ENCODE assay signal across 10 cellular contexts in the genomic region with DNA sequence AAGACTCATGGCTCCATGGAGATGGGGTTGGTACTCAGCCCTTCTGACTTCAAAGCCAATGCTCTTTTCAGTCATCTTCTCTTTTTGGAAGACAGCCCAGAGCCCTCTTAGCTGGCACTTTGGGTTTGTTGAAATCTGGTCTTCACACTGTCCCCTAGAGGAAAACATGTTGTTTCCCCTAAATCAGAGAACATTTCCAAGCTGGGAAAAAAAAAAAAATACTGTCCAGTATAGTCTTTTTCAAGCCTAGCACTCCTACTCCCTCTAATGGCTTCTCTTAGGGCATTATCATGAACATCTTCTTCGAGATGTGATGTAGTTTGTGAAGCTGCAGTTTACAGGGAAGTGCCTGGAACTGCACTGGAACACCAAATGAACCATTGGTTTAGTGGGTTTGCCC. TPM values are rescaled to one million over a fixed set of nuclear protein-coding genes. Genes with fewer than 3 reads are reported as not detected.
DNase-seq lines count a peak whose midpoint lies in the region; TF ChIP-seq lines count a peak whose summit lies in the region.
"Had no signal": no experiment of that assay in that cellular context is flagged by ENCODE, and none has a peak within 500 bp of the region (broad histone marks: within the 10 kb centered on the region; RNA-seq: fewer than 3 reads in every experiment).

No MANE protein-coding gene starts in this region.

- DNase-seq in GM03348 (ENCODE audit: low spot score) (peak; percentile 66), NCI-H2227 (lab: John Stamatoyannopoulos, UW; ENCODE audit: unreplicated experiment) (peak; percentile 41), dedifferentiated amniotic fluid mesenchymal stem cell (ENCODE audit: extremely low spot score) (peak; percentile 57), prostate gland (ENCODE audit: low spot score) (no peak), NCI-H510A treated with DMSO at 0.1 percent for 48 hours (lab: John Stamatoyannopoulos, UW) (no peak), occipital lobe (lab: John Stamatoyannopoulos, UW) (no peak), NCI-H2196 treated with DMSO at 0.1 percent for 48 hours (lab: John Stamatoyannopoulos, UW; ENCODE audit: unreplicated experiment) (no peak)
- no peak for DNase-seq in activated T-cell treated with anti-CD3 and anti-CD28 coated beads, Interleukin-2, amount 50 U/mL, for 48 hours

- peaks cover 2% of the 10 kb centered on the region for H3K4me1 ChIP-seq in prostate gland (replicated peaks)

- WGBS in prostate gland, result 0% methylated on average over 1 of the region's 1 CpG

- peak in 3 of 4 experiments; percentile 14 to 48 (median 38) for TF ChIP-seq CTCF in prostate gland (IDR thresholded peaks at IDR 0.05)

- no peaks in the 10 kb centered on the region for H3K27me3 ChIP-seq in prostate gland (replicated peaks; ENCODE audit: insufficient read depth)

- intact Hi-C loops in prostate gland (cut with DNase I), result loop anchor here (5.0 kb wide), 1 partner anchor 373 kb away; no protein-coding TSS in a partner anchor

- TF ChIP-seq POLR2A in prostate gland (IDR thresholded peaks at IDR 0.05), result no peak

- H3K9me3 ChIP-seq in prostate gland, result no peaks in the 10 kb centered on the region

- H3K27ac ChIP-seq in prostate gland, result no peak overlapping the region
- H3K27ac ChIP-seq: epithelial cell of prostate, SK-N-MC had no signal

- no peak overlapping the region for H3K4me3 ChIP-seq in prostate gland
- H3K4me3 ChIP-seq: SK-N-MC had no signal

- no peaks in the 10 kb centered on the region for H3K36me3 ChIP-seq in prostate gland

RNA-seq across cellular contexts. Expression of a gene that starts 3.0 kb away (rescaled TPM):
- total RNA-seq in prostate gland (100 to 1,000 TPM in 1 of 2 donors, 10 to 100 TPM in 1; 79.9 to 103 TPM), occipital lobe (80.6 TPM)

RNA-seq across cellular contexts. Expression of a gene that starts 5.0 kb away (rescaled TPM):
- total RNA-seq in prostate gland (10 to 100 TPM; 16.8 to 47.8 TPM), occipital lobe (9.0 TPM)

Comparison
In these comparisons a context has a peak if more than half of its experiments do, and no peak if none do; other contexts are left out.
1. DNase-seq: peak in GM03348 (single experiment), NCI-H2227 (single experiment) and dedifferentiated amniotic fluid mesenchymal stem cell (single experiment); none in prostate gland (single experiment), activated T-cell treated with anti-CD3 and anti-CD28 coated beads, Interleukin-2, amount 50 U/mL, for 48 hours (0 of 2), NCI-H510A treated with DMSO at 0.1 percent for 48 hours (single experiment), occipital lobe (single experiment) and NCI-H2196 treated with DMSO at 0.1 percent for 48 hours (single experiment).